In the genomic region with DNA sequence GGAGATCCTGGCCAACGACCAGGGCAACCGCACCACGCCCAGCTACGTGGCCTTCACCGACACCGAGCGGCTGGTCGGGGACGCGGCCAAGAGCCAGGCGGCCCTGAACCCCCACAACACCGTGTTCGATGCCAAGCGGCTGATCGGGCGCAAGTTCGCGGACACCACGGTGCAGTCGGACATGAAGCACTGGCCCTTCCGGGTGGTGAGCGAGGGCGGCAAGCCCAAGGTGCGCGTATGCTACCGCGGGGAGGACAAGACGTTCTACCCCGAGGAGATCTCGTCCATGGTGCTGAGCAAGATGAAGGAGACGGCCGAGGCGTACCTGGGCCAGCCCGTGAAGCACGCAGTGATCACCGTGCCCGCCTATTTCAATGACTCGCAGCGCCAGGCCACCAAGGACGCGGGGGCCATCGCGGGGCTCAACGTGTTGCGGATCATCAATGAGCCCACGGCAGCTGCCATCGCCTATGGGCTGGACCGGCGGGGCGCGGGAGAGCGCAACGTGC, we compare ENCODE assay signal across 8 cellular contexts. TPM values are rescaled to one million over a fixed set of nuclear protein-coding genes. Genes with fewer than 3 reads are reported as not detected.
A peak's percentile ranks its signal among the peaks of the same experiment; 100 is the strongest.
DNase-seq lines count a peak whose midpoint lies in the region; ATAC-seq, FAIRE-seq and TF ChIP-seq lines count a peak whose summit lies in the region.
"Not testable (repeated sequence)": the region's sequence is repeated elsewhere in the genome, so short reads cannot be mapped to it uniquely, and the experiment has no call there.

No MANE protein-coding gene starts in this region.

- in situ Hi-C loops in K562 (cut with MboI) = loop anchor here (5.0 kb wide), 1 partner anchor 83 kb away; no protein-coding TSS in a partner anchor

- peaks cover 17% of the 10 kb centered on the region for H3K36me3 Mint-ChIP-seq in CD4-positive, alpha-beta T cell (ENCODE audit: low read depth)
- H3K36me3 Mint-ChIP-seq in T-helper 17 cell (ENCODE audit: low read depth); naive thymus-derived CD4-positive, alpha-beta T cell: not testable (repeated sequence)

- not testable (repeated sequence) for TF ChIP-seq EP300 in K562 (IDR thresholded peaks at IDR 0.05; ENCODE audit: low read length)

- H3K9me3 ChIP-seq in CD4-positive, alpha-beta T cell (ENCODE audit: control insufficient read depth, low read length); T-helper 17 cell (ENCODE audit: control insufficient read depth, low read length, poor library complexity, severe bottlenecking); K562 (replicated peaks; ENCODE audit: control insufficient read depth, insufficient read depth, low read depth, low read length); naive thymus-derived CD4-positive, alpha-beta T cell (ENCODE audit: control insufficient read depth in 2 of 3, low read length in 3 of 3): not testable (repeated sequence)

- H3K27ac ChIP-seq in CD4-positive, alpha-beta T cell (ENCODE audit: low read depth, low read length); K562 (ENCODE audit: extremely low read depth, low read depth, low read length); naive thymus-derived CD4-positive, alpha-beta T cell (ENCODE audit: low read depth, low read length): not testable (repeated sequence)

- intact Hi-C loops in CD4-positive, alpha-beta T cell (cut with DNase I, micrococcal nuclease) = loop anchor here in 1 of 2 experiments (5.0 kb wide), 1 partner anchor 1492 kb away; the partner anchor contains the start of gene PIGM
- intact Hi-C loops in K562 (cut with micrococcal nuclease); Right ventricle myocardium inferior (cut with DNase I); naive thymus-derived CD4-positive, alpha-beta T cell (cut with micrococcal nuclease): not testable (repeated sequence)

- H3K9ac ChIP-seq in K562 (ENCODE audit: insufficient read depth in 1 of 2, low read depth in 2 of 2, low read length in 2 of 2) = not testable (repeated sequence)

- not testable (repeated sequence) for TF ChIP-seq CTCF in CD4-positive, alpha-beta T cell (IDR thresholded peaks at IDR 0.05); K562 (IDR thresholded peaks at IDR 0.05 in 2 of 3, conservative IDR thresholded peaks at IDR 0.05 in 1 of 3; ENCODE audit: insufficient read depth in 2 of 3, low read depth in 1 of 3, low read length in 3 of 3)

- H3K4me2 ChIP-seq in K562 (ENCODE audit: insufficient read depth, low read length) = not testable (repeated sequence)

- BruUV-seq in K562 (replicated peaks; lab: Mats Ljungman, UMichigan) = not testable (repeated sequence)

- H3K4me1 ChIP-seq in K562 (replicated peaks in 1 of 2; ENCODE audit: control insufficient read depth in 2 of 2, insufficient read depth in 2 of 2, low read length in 2 of 2) = peaks cover 0 to 11% of the 10 kb centered on the region in 2 experiments; a peak in 2 of 5 replicates
- not testable (repeated sequence) for H3K4me1 ChIP-seq in naive thymus-derived CD4-positive, alpha-beta T cell (ENCODE audit: control insufficient read depth in 2 of 2, insufficient read depth in 2 of 2, low read length in 2 of 2)

- H3K4me3 Mint-ChIP-seq in CD4-positive, alpha-beta T cell = peak overlapping the region; percentile 95
- peak overlapping the region; percentile 87 for H3K4me3 Mint-ChIP-seq in T-helper 17 cell
- H3K4me3 Mint-ChIP-seq in naive thymus-derived CD4-positive, alpha-beta T cell = peak overlapping the region; percentile 72 to 94 (median 86)

- H3K79me2 ChIP-seq in K562 (ENCODE audit: control insufficient read depth, insufficient read depth, low read length) = not testable (repeated sequence)

- H3K4me3 ChIP-seq in K562 = not testable (repeated sequence)
- peak overlapping the region; percentile 93 for H3K4me3 ChIP-seq in naive thymus-derived CD4-positive, alpha-beta T cell (ENCODE audit: low read length)

- H2AFZ ChIP-seq in K562 (ENCODE audit: low read depth, low read length) = not testable (repeated sequence)

- H4K20me1 ChIP-seq in K562 (replicated peaks; ENCODE audit: control insufficient read depth, insufficient read depth, low read length) = not testable (repeated sequence)

- CTCF ChIA-PET in CD4-positive, alpha-beta T cell (lab: Charles Lee); K562 (lab: Yijun Ruan, JAX; ENCODE audit: low intra/inter-chr PET ratio); naive thymus-derived CD4-positive, alpha-beta T cell (lab: Charles Lee): not testable (repeated sequence)

- POLR2A ChIA-PET in CD4-positive, alpha-beta T cell (lab: Charles Lee) = interaction anchor here (2.2 kb wide), 1 partner anchor 15 kb away, joined by 15 read pairs; no protein-coding TSS in a partner anchor
- POLR2A ChIA-PET in K562 (lab: Yijun Ruan, JAX) = interaction anchor here (0.6 kb wide), 1 partner anchor 212 kb away, joined by 3 read pairs; no protein-coding TSS in a partner anchor
- POLR2A ChIA-PET in naive thymus-derived CD4-positive, alpha-beta T cell (lab: Charles Lee) = interaction anchor here (0.6 to 0.7 kb wide), 2 partner anchors 127 to 225 kb away, joined by 3 read pairs; partner anchors contain the start of gene DUSP12

- peaks cover 12% of the 10 kb centered on the region for H3K27me3 Mint-ChIP-seq in CD4-positive, alpha-beta T cell
- H3K27me3 Mint-ChIP-seq in T-helper 17 cell = not testable (repeated sequence)
- H3K27me3 Mint-ChIP-seq in naive thymus-derived CD4-positive, alpha-beta T cell = peaks cover 0 to 63% (median 0%) of the 10 kb centered on the region in 5 donors

- not testable (repeated sequence) for TF ChIP-seq RAD21 in K562 (CRISPR knock-in tag; conservative IDR thresholded peaks at IDR 0.05 in 1 of 2, IDR thresholded peaks at IDR 0.05 in 1 of 2)

- not testable (repeated sequence) for FAIRE-seq in K562 (lab: Jason Lieb, UNC)

- not testable (repeated sequence) for H3K4me1 Mint-ChIP-seq in CD4-positive, alpha-beta T cell (ENCODE audit: low read depth); T-helper 17 cell
- peaks cover 0 to 19% (median 11%) of the 10 kb centered on the region in 7 donors for H3K4me1 Mint-ChIP-seq in naive thymus-derived CD4-positive, alpha-beta T cell

- not testable (repeated sequence) for H3K9me3 Mint-ChIP-seq in CD4-positive, alpha-beta T cell
- peaks cover 0 to 16% (median 0%) of the 10 kb centered on the region in 11 donors for H3K9me3 Mint-ChIP-seq in naive thymus-derived CD4-positive, alpha-beta T cell

- not testable (repeated sequence) for H3K36me3 ChIP-seq in K562 (ENCODE audit: control insufficient read depth, insufficient read depth, low read length); naive thymus-derived CD4-positive, alpha-beta T cell (ENCODE audit: control insufficient read depth in 2 of 3, insufficient read depth in 3 of 3, low read length in 3 of 3)

- peak; percentile 12 for ATAC-seq in CD4-positive, alpha-beta T cell (ENCODE audit: poor library complexity)
- ATAC-seq in GM19467 (IDR thresholded peaks at IDR 0.05; ENCODE audit: unreplicated experiment) (peak; percentile 21), HG03175 (IDR thresholded peaks at IDR 0.05; ENCODE audit: unreplicated experiment) (peak; percentile 26), T-helper 17 cell (peak; percentile 29), Right ventricle myocardium inferior (peak; percentile 40)
- not testable (repeated sequence) for ATAC-seq in K562
- peak; percentile 12 for ATAC-seq in naive thymus-derived CD4-positive, alpha-beta T cell

- DNase-seq in CD4-positive, alpha-beta T cell = peak in 1 of 10 experiments; percentile 49
- DNase-seq in T-helper 17 cell; K562 (ENCODE audit: extremely low read depth in 1 of 4, low spot score in 3 of 4); Right ventricle myocardium inferior (ENCODE audit: missing footprints): not testable (repeated sequence)
- DNase-seq in naive thymus-derived CD4-positive, alpha-beta T cell = peak in 2 of 9 donors; percentile 27 to 28
- DNase-seq in stimulated activated naive CD4-positive, alpha-beta T cell (lab: John Stamatoyannopoulos, UW) = peak in 4 of 6 experiments; percentile 7 to 51 (median 30)

- H3K27ac Mint-ChIP-seq in CD4-positive, alpha-beta T cell = peak overlapping the region; percentile 39
- H3K27ac Mint-ChIP-seq in T-helper 17 cell = not testable (repeated sequence)
- peak overlapping the region in 3 of 9 donors; percentile 9 to 32 (median 25) for H3K27ac Mint-ChIP-seq in naive thymus-derived CD4-positive, alpha-beta T cell

- H3K27me3 ChIP-seq in CD4-positive, alpha-beta T cell (ENCODE audit: control insufficient read depth, insufficient read depth, low read length); K562 (ENCODE audit: control insufficient read depth in 2 of 2, insufficient read depth in 2 of 2, low read length in 2 of 2); naive thymus-derived CD4-positive, alpha-beta T cell (ENCODE audit: control insufficient read depth in 2 of 2, insufficient read depth in 2 of 2, low read length in 2 of 2): not testable (repeated sequence)

- not testable (repeated sequence) for H3K9me1 ChIP-seq in K562 (ENCODE audit: control insufficient read depth, insufficient read depth, low read length)

- TF ChIP-seq POLR2A in K562 (conservative IDR thresholded peaks at IDR 0.05) = not testable (repeated sequence)

- WGBS in K562 (ENCODE audit: insufficient coverage, low coverage, missing lambda C conversion rate) = 93% methylated on average over 12 of the region's 53 CpGs

RNA-seq across cellular contexts. Expression of gene HSPA6, which starts 0.5 kb away (rescaled TPM):
- 1 to 10 TPM in 1 of 2 experiments, under 1 TPM in 1; 0.78 to 1.0 TPM for total RNA-seq in CD4-positive, alpha-beta T cell
- total RNA-seq in T-helper 17 cell = under 1 TPM; 0.27 to 0.50 TPM
- 16.7 and 32.8 TPM in 2 replicates for total RNA-seq in K562 (2011; cell fraction: chromatin; rRNA removed; ENCODE audit: low replicate concordance)
- total RNA-seq in K562 (2011; cell fraction: nucleolus; rRNA removed) = 22.5 and 30.7 TPM in 2 replicates
- 11.7 and 19.8 TPM in 2 replicates for total RNA-seq in K562 (2011; cell fraction: nucleoplasm; rRNA removed)
- 3.0 and 3.3 TPM in 2 replicates for total RNA-seq in K562 (2014; rRNA removed)
- 1.1 and 1.6 TPM in 2 replicates for total RNA-seq in K562 (2014; rRNA removed; fragmentation: Illumina TruSeq; extraction: Trizol)
- total RNA-seq in K562 (2015; rRNA removed; fragmentation: Illumina TruSeq; extraction: Trizol) = 2.3 and 2.4 TPM in 2 replicates
- 3.0 and 3.9 TPM in 2 replicates for total RNA-seq in K562 (2021)
- polyA plus RNA-seq in K562 (2011; rRNA removed) = 10.0 and 14.3 TPM in 2 replicates
- 14.1 and 14.5 TPM in 2 replicates for polyA plus RNA-seq in K562 (2011; cell fraction: cytosol; rRNA removed)
- 74.9 and 104 TPM in 2 replicates for polyA plus RNA-seq in K562 (2011; cell fraction: nucleus; rRNA removed)
- 5.0 and 15.7 TPM in 2 replicates for polyA plus RNA-seq in K562 (2012)
- 2.3 and 2.7 TPM in 2 replicates for polyA plus RNA-seq in K562 (2014; fragmentation: Illumina TruSeq; extraction: Trizol)
- under 1 TPM; 0.15 to 0.21 TPM for polyA plus RNA-seq in K562 (2014; fragmentation: Nextera tagmentation; extraction: Ambion mirVana)
- 4.6 and 4.7 TPM in 2 replicates for polyA plus RNA-seq in K562 (2014; rRNA removed)
- 5.8 and 5.9 TPM in 2 replicates for polyA minus RNA-seq in K562 (2011; rRNA and poly(A)+ RNA removed)
- 2.6 and 3.2 TPM in 2 replicates for polyA minus RNA-seq in K562 (2011; cell fraction: cytosol; rRNA and poly(A)+ RNA removed)
- polyA minus RNA-seq in K562 (2011; cell fraction: nucleus; rRNA and poly(A)+ RNA removed) = 10.4 and 13.9 TPM in 2 replicates
- total RNA-seq in Right ventricle myocardium inferior = 1.1 TPM
- 1 to 10 TPM in 1 of 5 experiments, under 1 TPM in 4; 0.32 to 3.5 (median 0.89) TPM for total RNA-seq in naive thymus-derived CD4-positive, alpha-beta T cell
- not detected for polyA plus RNA-seq in naive thymus-derived CD4-positive, alpha-beta T cell

RNA-seq across cellular contexts. Expression of gene FCGR2A, which starts 19.5 kb away (rescaled TPM):
- under 1 TPM; 0.63 to 0.89 TPM for total RNA-seq in CD4-positive, alpha-beta T cell
- 1 to 10 TPM; 2.5 to 6.1 TPM for total RNA-seq in T-helper 17 cell
- total RNA-seq in K562 (2011; cell fraction: chromatin; rRNA removed; ENCODE audit: low replicate concordance) = 389 and 599 TPM in 2 replicates
- total RNA-seq in K562 (2011; cell fraction: nucleolus; rRNA removed) = 541 and 613 TPM in 2 replicates
- total RNA-seq in K562 (2011; cell fraction: nucleoplasm; rRNA removed) = 545 and 616 TPM in 2 replicates
- total RNA-seq in K562 (2014; rRNA removed) = 101 and 112 TPM in 2 replicates
- total RNA-seq in K562 (2014; rRNA removed; fragmentation: Illumina TruSeq; extraction: Trizol) = 113 and 127 TPM in 2 replicates
- 117 and 130 TPM in 2 replicates for total RNA-seq in K562 (2015; rRNA removed; fragmentation: Illumina TruSeq; extraction: Trizol)
- total RNA-seq in K562 (2021) = 84.4 and 97.8 TPM in 2 replicates
- polyA plus RNA-seq in K562 (2011; rRNA removed) = 373 and 504 TPM in 2 replicates
- polyA plus RNA-seq in K562 (2011; cell fraction: cytosol; rRNA removed) = 431 and 516 TPM in 2 replicates
- polyA plus RNA-seq in K562 (2011; cell fraction: nucleus; rRNA removed) = 298 and 350 TPM in 2 replicates
- polyA plus RNA-seq in K562 (2012) = 85.7 and 203 TPM in 2 replicates
- 147 and 151 TPM in 2 replicates for polyA plus RNA-seq in K562 (2014; fragmentation: Illumina TruSeq; extraction: Trizol)
- 100 to 1,000 TPM in 1 of 2 experiments, 10 to 100 TPM in 1; 80.0 to 112 TPM for polyA plus RNA-seq in K562 (2014; fragmentation: Nextera tagmentation; extraction: Ambion mirVana)
- polyA plus RNA-seq in K562 (2014; rRNA removed) = 124 and 132 TPM in 2 replicates
- polyA minus RNA-seq in K562 (2011; rRNA and poly(A)+ RNA removed) = 536 and 660 TPM in 2 replicates
- 195 and 278 TPM in 2 replicates for polyA minus RNA-seq in K562 (2011; cell fraction: cytosol; rRNA and poly(A)+ RNA removed)
- 253 and 509 TPM in 2 replicates for polyA minus RNA-seq in K562 (2011; cell fraction: nucleus; rRNA and poly(A)+ RNA removed)
- total RNA-seq in Right ventricle myocardium inferior = 22.1 TPM
- total RNA-seq in naive thymus-derived CD4-positive, alpha-beta T cell = 10 to 100 TPM in 1 of 5 experiments, 1 to 10 TPM in 3, not detected in 1; 2.7 to 91.5 (median 6.4) TPM
- polyA plus RNA-seq in naive thymus-derived CD4-positive, alpha-beta T cell = under 1 TPM; 0.17 to 0.21 TPM

RNA-seq across cellular contexts. Expression of gene FCGR3A, which starts 24.8 kb away (rescaled TPM):
- total RNA-seq in CD4-positive, alpha-beta T cell = under 1 TPM; 0.25 to 0.34 TPM
- total RNA-seq in T-helper 17 cell (1 to 10 TPM in 1 of 2 donors, under 1 TPM in 1; 0.31 to 4.3 TPM), K562 (2014; rRNA removed) (0.12 TPM in 1 of 2 replicates, not detected in the other), K562 (2014; rRNA removed; fragmentation: Illumina TruSeq; extraction: Trizol) (not detected in 2 replicates), K562 (2015; rRNA removed; fragmentation: Illumina TruSeq; extraction: Trizol) (0.11 TPM in 2 replicates), K562 (2021) (0.29 and 0.56 TPM in 2 replicates), Right ventricle myocardium inferior (31.4 TPM)
- 0.81 and 1.4 TPM in 2 replicates for total RNA-seq in K562 (2011; cell fraction: chromatin; rRNA removed; ENCODE audit: low replicate concordance)
- 0.39 and 0.67 TPM in 2 replicates for total RNA-seq in K562 (2011; cell fraction: nucleolus; rRNA removed)
- total RNA-seq in K562 (2011; cell fraction: nucleoplasm; rRNA removed) = 1.2 and 1.7 TPM in 2 replicates
- polyA plus RNA-seq in K562 (2011; rRNA removed) (0.24 and 0.32 TPM in 2 replicates), K562 (2014; fragmentation: Illumina TruSeq; extraction: Trizol) (0.11 TPM in 1 of 2 replicates, not detected in the other), K562 (2014; fragmentation: Nextera tagmentation; extraction: Ambion mirVana) (under 1 TPM; 0.04 to 0.15 TPM), K562 (2014; rRNA removed) (0.04 and 0.13 TPM in 2 replicates)
- polyA plus RNA-seq in K562 (2011; cell fraction: cytosol; rRNA removed) = 0.04 and 0.18 TPM in 2 replicates
- 0.37 and 0.51 TPM in 2 replicates for polyA plus RNA-seq in K562 (2011; cell fraction: nucleus; rRNA removed)
- polyA plus RNA-seq in K562 (2012) = 0.21 TPM in 2 replicates
- polyA minus RNA-seq in K562 (2011; rRNA and poly(A)+ RNA removed) = 0.45 and 0.49 TPM in 2 replicates
- not detected in 2 replicates for polyA minus RNA-seq in K562 (2011; cell fraction: cytosol; rRNA and poly(A)+ RNA removed)
- polyA minus RNA-seq in K562 (2011; cell fraction: nucleus; rRNA and poly(A)+ RNA removed) = 0.54 and 1.1 TPM in 2 replicates
- total RNA-seq in naive thymus-derived CD4-positive, alpha-beta T cell = 100 to 1,000 TPM in 1 of 5 experiments, 10 to 100 TPM in 1, 1 to 10 TPM in 2, not detected in 1; 1.5 to 190 (median 9.3) TPM
- under 1 TPM; 0.58 to 0.83 TPM for polyA plus RNA-seq in naive thymus-derived CD4-positive, alpha-beta T cell
